Comparison of ENCODE assay signal across 21 cellular contexts in the genomic region with DNA sequence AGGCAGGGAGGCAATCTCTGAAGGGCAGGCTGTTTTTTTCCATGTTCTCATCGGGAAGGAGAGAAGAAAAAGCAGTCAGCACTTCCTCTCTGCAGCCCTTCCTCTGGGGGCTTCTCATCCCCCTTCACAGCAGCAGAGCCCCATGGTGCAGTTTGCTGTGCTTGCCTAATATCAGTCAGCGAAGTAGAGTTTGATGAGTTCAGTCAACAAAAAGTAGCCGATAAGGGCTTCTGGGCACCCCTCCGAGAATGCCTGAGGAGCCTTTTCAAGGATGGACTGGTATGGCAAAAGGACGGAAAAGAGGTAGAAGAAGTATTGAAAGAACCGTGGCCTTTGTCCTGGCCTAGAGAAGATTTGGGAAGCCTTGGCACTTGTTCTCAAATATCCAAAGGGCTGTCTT.
"Had no signal": no experiment of that assay in that cellular context is flagged by ENCODE, and none has a peak within 500 bp of the region (broad histone marks: within the 10 kb centered on the region; RNA-seq: fewer than 3 reads in every experiment).

No MANE protein-coding gene starts in this region.

- H3K27ac ChIP-seq: colonic mucosa, esophagus muscularis mucosa, foreskin keratinocyte, gastroesophageal sphincter, pancreas, right lobe of liver, suprapubic skin, transverse colon had no signal

- H3K4me3 ChIP-seq: colonic mucosa, esophagus muscularis mucosa, gastroesophageal sphincter, heart left ventricle, pancreas, right lobe of liver, suprapubic skin, transverse colon had no signal

- H3K36me3 ChIP-seq: colonic mucosa, gastroesophageal sphincter, heart left ventricle, pancreas, right lobe of liver, suprapubic skin, transverse colon had no signal

- DNase-seq: central memory CD4-positive, alpha-beta T cell; colonic mucosa; effector memory CD4-positive, alpha-beta T cell; foreskin keratinocyte; hippocampal formation; kidney glomerular epithelial cell; left colon; natural killer cell; occipital lobe; pancreas; retina; right lobe of liver; small intestine; stimulated activated CD4-positive, alpha-beta T cell treated with anti-CD3 and anti-CD28 coated beads, Interleukin-15, amount 100 ng/mL, for 24 hours; stimulated activated CD4-positive, alpha-beta T cell treated with anti-CD3 and anti-CD28 coated beads, Interleukin-2, amount 100 ng/mL, for 48 hours; stimulated activated naive B cell treated with anti-CD40 and anti-IgM and Interleukin-4, amounts not matched to agents 10 μg/mL and 1 μg/mL and 100 μg/mL, for 72 hours; transverse colon had no signal

- H3K27me3 ChIP-seq: colonic mucosa, esophagus muscularis mucosa, gastroesophageal sphincter, heart left ventricle, pancreas, right lobe of liver, suprapubic skin, transverse colon had no signal

- ATAC-seq: foreskin keratinocyte; gastroesophageal sphincter; left colon; natural killer cell; pancreas; right lobe of liver; stimulated activated naive B cell treated with anti-CD40 and anti-IgM and Interleukin-4, amounts not matched to agents 10 μg/mL and 1 μg/mL and 100 μg/mL, for 72 hours had no signal

- H3K9me3 ChIP-seq: colonic mucosa, esophagus muscularis mucosa, gastroesophageal sphincter, heart left ventricle, pancreas, right lobe of liver, suprapubic skin, transverse colon had no signal

- H3K4me1 ChIP-seq: colonic mucosa, foreskin keratinocyte, suprapubic skin had no signal
